24 cellular contexts compared by ENCODE assay signal in genomic region chr6:110116258-110116657, GRCh38.
DNase-seq lines count a peak whose midpoint lies in the region; ATAC-seq and TF ChIP-seq lines count a peak whose summit lies in the region.
"Had no signal": no experiment of that assay in that cellular context is flagged by ENCODE, and none has a peak within 500 bp of the region (broad histone marks: within the 10 kb centered on the region; RNA-seq: fewer than 3 reads in every experiment).

No MANE protein-coding gene starts in this region.

- no peaks in the 10 kb centered on the region for H3K27me3 ChIP-seq in hepatocyte
- H3K27me3 ChIP-seq in neural progenitor cell, result no peaks in the 10 kb centered on the region

- 52% methylated on average over 8 of the region's 8 CpGs for WGBS in hepatocyte (ENCODE audit: low lambda C conversion rate, missing lambda C conversion rate)

- H3K9me3 ChIP-seq in hepatocyte (ENCODE audit: low read depth) (no peaks in the 10 kb centered on the region), neural progenitor cell (ENCODE audit: low read depth) (no peaks in the 10 kb centered on the region)
- H3K9me3 ChIP-seq: SK-N-SH had no signal

- no peak overlapping the region for H3K4me3 Mint-ChIP-seq in neural progenitor cell
- H3K4me3 Mint-ChIP-seq: B cell; CD8-positive, alpha-beta memory T cell had no signal

- peaks cover 46% of the 10 kb centered on the region for H3K36me3 Mint-ChIP-seq in neural progenitor cell
- H3K36me3 Mint-ChIP-seq: CD8-positive, alpha-beta memory T cell had no signal

- H3K4me1 ChIP-seq in hepatocyte (ENCODE audit: insufficient read depth) (no peaks in the 10 kb centered on the region), neural progenitor cell (peaks cover 11% of the 10 kb centered on the region)

- DNase-seq in DMS53 (lab: John Stamatoyannopoulos, UW), result peak; percentile 21
- DNase-seq in DMS53 treated with DMSO at 0.1 percent for 48 hours (lab: John Stamatoyannopoulos, UW; ENCODE audit: unreplicated experiment), result no peak
- peak; percentile 39 for DNase-seq in hepatocyte (ENCODE audit: low spot score)
- peak; percentile 14 for DNase-seq in neural progenitor cell (ENCODE audit: low spot score)
- DNase-seq in NCI-H524 treated with DMSO at 0.1 percent for 48 hours (lab: John Stamatoyannopoulos, UW), result no peak
- DNase-seq in stimulated activated CD4-positive, alpha-beta T cell treated with anti-CD3 and anti-CD28 coated beads, Interleukin-4, amount 100 ng/mL, for 4 hours, result no peak
- no peak for DNase-seq in NCI-H510A (lab: John Stamatoyannopoulos, UW)
- DNase-seq: CD8-positive, alpha-beta memory T cell; H7; Karpas-422; NCI-H1092; NCI-H1436; NCI-H187; NCI-H2081 treated with DMSO at 0.1 percent for 48 hours; NCI-H2171; NCI-H345; NCI-H524; NCI-H774; PC-3; SK-N-SH had no signal

- no peak overlapping the region for H3K27ac Mint-ChIP-seq in neural progenitor cell
- H3K27ac Mint-ChIP-seq: B cell; CD8-positive, alpha-beta memory T cell had no signal

- H3K27me3 Mint-ChIP-seq in neural progenitor cell (ENCODE audit: insufficient read depth, low read depth), result peaks cover 2% of the 10 kb centered on the region
- H3K27me3 Mint-ChIP-seq: B cell had no signal

- ATAC-seq in HG03039 (IDR thresholded peaks at IDR 0.05; ENCODE audit: unreplicated experiment), result no peak
- ATAC-seq: PC-3 had no signal

- peaks cover 25% of the 10 kb centered on the region for H3K9me3 Mint-ChIP-seq in neural progenitor cell

- H3K4me1 Mint-ChIP-seq in neural progenitor cell, result peaks cover 4% of the 10 kb centered on the region
- H3K4me1 Mint-ChIP-seq: CD8-positive, alpha-beta memory T cell had no signal

- H4K20me1 ChIP-seq in hepatocyte (ENCODE audit: insufficient read depth, poor library complexity, severe bottlenecking), result no peaks in the 10 kb centered on the region
- peaks cover 13% of the 10 kb centered on the region for H4K20me1 ChIP-seq in neural progenitor cell (ENCODE audit: low read depth)

- H3K9ac ChIP-seq in neural progenitor cell, result no peak overlapping the region
- H3K9ac ChIP-seq: SK-N-SH had no signal

- no peak overlapping the region for H3K4me3 ChIP-seq in hepatocyte
- H3K4me3 ChIP-seq in neural progenitor cell, result no peak overlapping the region

- no peak for TF ChIP-seq CTCF in hepatocyte (IDR thresholded peaks at IDR 0.05; ENCODE audit: poor library complexity)
- TF ChIP-seq CTCF in neural progenitor cell (IDR thresholded peaks at IDR 0.05), result no peak

- peak overlapping the region; percentile 46 for H3K4me2 ChIP-seq in hepatocyte
- H3K4me2 ChIP-seq in neural progenitor cell, result peak overlapping the region; percentile 27
- H3K4me2 ChIP-seq: SK-N-SH had no signal

- H3K27ac ChIP-seq in hepatocyte (peak overlapping the region; percentile 46), neural progenitor cell (no peak overlapping the region)
- H3K27ac ChIP-seq: 22Rv1, C4-2B had no signal

- no peak overlapping the region for H2AFZ ChIP-seq in hepatocyte
- no peak overlapping the region for H2AFZ ChIP-seq in neural progenitor cell (replicated peaks)

- H3K79me2 ChIP-seq in hepatocyte (no peaks in the 10 kb centered on the region), neural progenitor cell (ENCODE audit: low read depth) (peaks cover 38% of the 10 kb centered on the region)

- H3F3A ChIP-seq in neural progenitor cell (ENCODE audit: low read depth), result peaks cover 12% of the 10 kb centered on the region

- H3K9me2 ChIP-seq in hepatocyte (replicated peaks; ENCODE audit: insufficient read depth), result no peaks in the 10 kb centered on the region
- H3K9me2 ChIP-seq: SK-N-SH had no signal

- H3K36me3 ChIP-seq in hepatocyte (replicated peaks; ENCODE audit: insufficient read depth, low read depth) (no peaks in the 10 kb centered on the region), neural progenitor cell (peaks cover 14% of the 10 kb centered on the region)

Comparison
In these comparisons a context has a peak if more than half of its experiments do, and no peak if none do; other contexts are left out.
1. DNase-seq: peak in DMS53 (single experiment), hepatocyte (single experiment) and neural progenitor cell (single experiment); none in DMS53 treated with DMSO at 0.1 percent for 48 hours (single experiment), NCI-H524 treated with DMSO at 0.1 percent for 48 hours (single experiment), stimulated activated CD4-positive, alpha-beta T cell treated with anti-CD3 and anti-CD28 coated beads, Interleukin-4, amount 100 ng/mL, for 4 hours (0 of 2) and NCI-H510A (single experiment).